Comparison of ENCODE assay signal across 8 cellular contexts in genomic region chr13:36998624-36999041, GRCh38. TPM values are rescaled to one million over a fixed set of nuclear protein-coding genes. Genes with fewer than 3 reads are reported as not detected.
DNase-seq lines count a peak whose midpoint lies in the region; ATAC-seq and TF ChIP-seq lines count a peak whose summit lies in the region.

No MANE protein-coding gene starts in this region.

- H3K27me3 Mint-ChIP-seq in immature natural killer cell (ENCODE audit: low read depth in 3 of 3) = peaks cover 19 to 34% (median 20%) of the 10 kb centered on the region in 3 donors

- H3K9me3 Mint-ChIP-seq in immature natural killer cell = no peaks in the 10 kb centered on the region

- DNase-seq in DMS79 treated with DMSO at 0.1 percent for 48 hours (lab: John Stamatoyannopoulos, UW) (peak; percentile 28), DMS79 (lab: John Stamatoyannopoulos, UW) (no peak), SK-N-DZ (ENCODE audit: low spot score) (peak; percentile 38), astrocyte of the spinal cord (ENCODE audit: low read depth, low spot score) (no peak), immature natural killer cell (peak in 1 of 3 donors; percentile 10), HCEC 1CT (no peak)
- DNase-seq in stimulated activated CD4-positive, alpha-beta T cell treated with anti-CD3 and anti-CD28 coated beads, Interleukin-1b, Interleukin-23, amount 100 ng/mL, for 24 hours (ENCODE audit: low read depth in 4 of 4, low spot score in 1 of 4) = peak in 3 of 4 experiments; percentile 2 to 13 (median 8)

- no peak for TF ChIP-seq POLR2A in GM18505 (IDR thresholded peaks at IDR 0.05; ENCODE audit: borderline replicate concordance, extremely low read depth, insufficient read depth, insufficient read length)

- in situ Hi-C loops in astrocyte of the spinal cord (cut with HindIII; ENCODE audit: low sequenced_read_pairs) = no loop called here

- peak overlapping the region; percentile 90 to 100 (median 96) for H3K27ac Mint-ChIP-seq in immature natural killer cell

- H3K4me1 Mint-ChIP-seq in immature natural killer cell = peaks cover 46 to 63% of the 10 kb centered on the region in 2 donors

- peak overlapping the region; percentile 97 for H3K4me3 ChIP-seq in astrocyte of the spinal cord (ENCODE audit: low read depth, low read length)

- ATAC-seq in GM18505 (IDR thresholded peaks at IDR 0.05; ENCODE audit: unreplicated experiment) = no peak

- H3K36me3 Mint-ChIP-seq in immature natural killer cell = peaks cover 0 to 6% (median 6%) of the 10 kb centered on the region in 3 donors

- no peak for TF ChIP-seq CTCF in astrocyte of the spinal cord (IDR thresholded peaks at IDR 0.05; ENCODE audit: low read depth, low read length)

- peak overlapping the region; percentile 97 to 100 (median 99) for H3K4me3 Mint-ChIP-seq in immature natural killer cell

RNA-seq across cellular contexts. Expression of gene ALG5, which starts 0.5 kb away (rescaled TPM):
- 63.3 and 71.1 TPM in 2 replicates for polyA plus RNA-seq in SK-N-DZ (2014; cell fraction: cytosol; rRNA removed)
- polyA plus RNA-seq in SK-N-DZ (2014; cell fraction: nucleus; rRNA removed) = 38.2 and 50.7 TPM in 2 replicates
- 100 to 1,000 TPM in 2 of 3 donors, 10 to 100 TPM in 1; 73.9 to 135 (median 100) TPM for polyA plus RNA-seq in immature natural killer cell

RNA-seq across cellular contexts. Expression of gene EXOSC8, which starts 2.0 kb away (rescaled TPM):
- 113 and 154 TPM in 2 replicates for polyA plus RNA-seq in SK-N-DZ (2014; cell fraction: cytosol; rRNA removed)
- polyA plus RNA-seq in SK-N-DZ (2014; cell fraction: nucleus; rRNA removed) = 181 and 208 TPM in 2 replicates
- polyA plus RNA-seq in immature natural killer cell = 10 to 100 TPM; 51.2 to 64.0 (median 62.8) TPM

Comparison
In these comparisons a context has a peak if more than half of its experiments do, and no peak if none do; other contexts are left out.
1. DNase-seq: peak in DMS79 treated with DMSO at 0.1 percent for 48 hours (single experiment), SK-N-DZ (single experiment) and stimulated activated CD4-positive, alpha-beta T cell treated with anti-CD3 and anti-CD28 coated beads, Interleukin-1b, Interleukin-23, amount 100 ng/mL, for 24 hours (3 of 4); none in DMS79 (single experiment), astrocyte of the spinal cord (single experiment) and HCEC 1CT (single experiment).